Comparison of ENCODE assay signal across 8 cellular contexts in genomic region chr5:110727025-110727314, GRCh38. TPM values are rescaled to one million over a fixed set of nuclear protein-coding genes. Genes with fewer than 3 reads are reported as not detected.
DNase-seq lines count a peak whose midpoint lies in the region; ATAC-seq and TF ChIP-seq lines count a peak whose summit lies in the region.

No MANE protein-coding gene starts in this region.

- peak overlapping the region; percentile 13 to 54 (median 34) for H3K4me3 ChIP-seq in breast epithelium

- in situ Hi-C loops in KBM-7 (cut with MboI; ENCODE audit: low pct_unique_long_range_greater_than_20kb, low sequenced_read_pairs) = no loop called here

- peaks cover 2% of the 10 kb centered on the region for H3K36me3 Mint-ChIP-seq in memory B cell

- peak; percentile 40 for DNase-seq in DMS53 treated with DMSO at 0.1 percent for 48 hours (lab: John Stamatoyannopoulos, UW; ENCODE audit: unreplicated experiment)
- peak; percentile 22 for DNase-seq in M059J (ENCODE audit: low read depth)
- DNase-seq in breast epithelium (ENCODE audit: low spot score in 2 of 2) = no peak
- DNase-seq in memory B cell (ENCODE audit: low spot score in 2 of 2) = no peak
- DNase-seq in NCI-H187 (lab: John Stamatoyannopoulos, UW) = no peak
- no peak for DNase-seq in UCSD-AML1 (lab: John Stamatoyannopoulos, UW; ENCODE audit: unreplicated experiment)
- no peak for DNase-seq in KBM-7

- no peak for TF ChIP-seq CTCF in breast epithelium (IDR thresholded peaks at IDR 0.05)

- H3K4me3 Mint-ChIP-seq in memory B cell = peak overlapping the region; percentile 90

- no peak for TF ChIP-seq POLR2A in breast epithelium (IDR thresholded peaks at IDR 0.05)

- H3K9me3 ChIP-seq in breast epithelium = no peaks in the 10 kb centered on the region

- no peaks in the 10 kb centered on the region for H3K4me1 ChIP-seq in breast epithelium

- ATAC-seq in GM21619 (IDR thresholded peaks at IDR 0.05; ENCODE audit: unreplicated experiment) (peak; percentile 57), memory B cell (ENCODE audit: low read depth) (peak; percentile 53)

- no peaks in the 10 kb centered on the region for H3K36me3 ChIP-seq in breast epithelium

- no peaks in the 10 kb centered on the region for H3K27me3 Mint-ChIP-seq in memory B cell

- intact Hi-C loops in breast epithelium (cut with DNase I; ENCODE audit: low total_unique reads) = no loop called here

- no peaks in the 10 kb centered on the region for H3K9me3 Mint-ChIP-seq in memory B cell

- H3K4me1 Mint-ChIP-seq in memory B cell = no peaks in the 10 kb centered on the region

- no peaks in the 10 kb centered on the region for H3K27me3 ChIP-seq in breast epithelium

- no peak overlapping the region for H3K27ac ChIP-seq in breast epithelium

- H3K27ac Mint-ChIP-seq in memory B cell = peak overlapping the region; percentile 49

RNA-seq across cellular contexts. Expression of gene TMEM232, which starts 0.5 kb away (rescaled TPM):
- 0.15 and 0.22 TPM in 2 replicates for total RNA-seq in M059J (2014; rRNA removed; shearing (Covaris generic))
- total RNA-seq in breast epithelium = 1 to 10 TPM; 2.0 to 6.4 (median 4.6) TPM

RNA-seq across cellular contexts. Expression of gene SLC25A46, which starts 11.8 kb away (rescaled TPM):
- 57.8 and 76.7 TPM in 2 replicates for total RNA-seq in M059J (2014; rRNA removed; shearing (Covaris generic))
- total RNA-seq in breast epithelium = 10 to 100 TPM; 46.2 to 66.6 (median 56.9) TPM

Comparison
In these comparisons a context has a peak if more than half of its experiments do, and no peak if none do; other contexts are left out.
1. DNase-seq: peak in DMS53 treated with DMSO at 0.1 percent for 48 hours (single experiment) and M059J (single experiment); none in breast epithelium (0 of 2), memory B cell (0 of 2), NCI-H187 (0 of 2), UCSD-AML1 (single experiment) and KBM-7 (single experiment).